22 cellular contexts compared by ENCODE assay signal in the genomic region with DNA sequence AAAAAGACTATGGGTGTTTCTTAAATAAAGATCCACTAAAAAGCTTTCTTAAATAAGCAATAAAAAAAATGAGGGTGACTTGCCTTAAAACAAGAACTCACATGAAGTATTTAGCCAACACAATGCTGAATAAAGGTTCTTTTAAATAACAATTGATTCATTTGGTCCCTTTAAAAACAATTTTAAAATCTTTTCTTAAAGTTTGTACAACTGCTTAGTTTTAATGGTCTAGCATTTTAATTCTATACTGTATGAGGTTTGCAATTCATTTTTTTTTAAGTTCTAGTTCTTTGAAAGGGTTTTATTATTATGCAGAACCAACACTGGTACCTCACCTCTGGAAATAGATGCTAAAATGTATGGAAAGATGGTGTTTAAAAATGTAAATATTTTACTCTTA.
A peak's percentile ranks its signal among the peaks of the same experiment; 100 is the strongest.
DNase-seq lines count a peak whose midpoint lies in the region; ATAC-seq and TF ChIP-seq lines count a peak whose summit lies in the region.
"Had no signal": no experiment of that assay in that cellular context is flagged by ENCODE, and none has a peak within 500 bp of the region (broad histone marks: within the 10 kb centered on the region; RNA-seq: fewer than 3 reads in every experiment).

No MANE protein-coding gene starts in this region.

- H3K4me1 ChIP-seq in GM23338 (ENCODE audit: insufficient read depth) (peaks cover 46% of the 10 kb centered on the region), hepatocyte (ENCODE audit: insufficient read depth) (no peaks in the 10 kb centered on the region), smooth muscle cell (ENCODE audit: low read depth) (no peaks in the 10 kb centered on the region), upper lobe of left lung (no peaks in the 10 kb centered on the region)
- H3K4me1 ChIP-seq in CD4-positive, alpha-beta memory T cell (ENCODE audit: insufficient read depth, low read length), result no peaks in the 10 kb centered on the region
- H3K4me1 ChIP-seq: BLaER1 treated with 17β-estradiol and CSF1 and Interleukin-3, amounts not matched to agents 10 nM and 100 nM had no signal

- H2AFZ ChIP-seq in GM23338 (no peak overlapping the region), hepatocyte (peak overlapping the region; percentile 13), smooth muscle cell (ENCODE audit: low read depth) (peak overlapping the region; percentile 47)

- H3K4me1 Mint-ChIP-seq in GM23338, result peaks cover 22% of the 10 kb centered on the region
- no peaks in the 10 kb centered on the region for H3K4me1 Mint-ChIP-seq in CD4-positive, alpha-beta memory T cell
- H3K4me1 Mint-ChIP-seq: B cell; CD8-positive, alpha-beta memory T cell had no signal

- H3K9me2 ChIP-seq in GM23338 (ENCODE audit: insufficient read depth), result no peaks in the 10 kb centered on the region; the same call in 1 of the 2 replicates
- no peaks in the 10 kb centered on the region for H3K9me2 ChIP-seq in hepatocyte (replicated peaks; ENCODE audit: insufficient read depth)

- no peaks in the 10 kb centered on the region for H4K20me1 ChIP-seq in GM23338 (replicated peaks; ENCODE audit: insufficient read depth)
- H4K20me1 ChIP-seq in hepatocyte (ENCODE audit: insufficient read depth, poor library complexity, severe bottlenecking), result no peaks in the 10 kb centered on the region
- no peaks in the 10 kb centered on the region for H4K20me1 ChIP-seq in smooth muscle cell (ENCODE audit: low read depth)
- H4K20me1 ChIP-seq: BLaER1 treated with 17β-estradiol and CSF1 and Interleukin-3, amounts not matched to agents 10 nM and 100 nM had no signal

- no peak overlapping the region for H3K27ac Mint-ChIP-seq in GM23338
- H3K27ac Mint-ChIP-seq in CD4-positive, alpha-beta memory T cell, result no peak overlapping the region
- H3K27ac Mint-ChIP-seq: B cell; CD4-positive, alpha-beta T cell; CD8-positive, alpha-beta memory T cell had no signal

- intact Hi-C loops in CD4-positive, alpha-beta memory T cell (cut with micrococcal nuclease), result no loop called here

- H3K4me3 ChIP-seq in GM23338, result no peak overlapping the region
- no peak overlapping the region for H3K4me3 ChIP-seq in hepatocyte
- no peak overlapping the region for H3K4me3 ChIP-seq in smooth muscle cell
- no peak overlapping the region for H3K4me3 ChIP-seq in upper lobe of left lung
- no peak overlapping the region for H3K4me3 ChIP-seq in CD4-positive, alpha-beta memory T cell (ENCODE audit: low read length in 2 of 2)
- H3K4me3 ChIP-seq: BLaER1 treated with 17β-estradiol and CSF1 and Interleukin-3, amounts not matched to agents 10 nM and 100 nM; GM12878 had no signal

- no peaks in the 10 kb centered on the region for H3K79me2 ChIP-seq in GM23338 (replicated peaks; ENCODE audit: insufficient read depth)
- H3K79me2 ChIP-seq in hepatocyte, result no peaks in the 10 kb centered on the region
- H3K79me2 ChIP-seq in smooth muscle cell (ENCODE audit: low read depth), result no peaks in the 10 kb centered on the region

- 0 out of 2 replicates have a peak overlapping the region, but pooled peaks have one; percentile 1 for H3K27ac ChIP-seq in GM23338 (ENCODE audit: low read depth)
- no peak overlapping the region for H3K27ac ChIP-seq in hepatocyte
- H3K27ac ChIP-seq in smooth muscle cell (ENCODE audit: low read depth), result no peak overlapping the region
- H3K27ac ChIP-seq in upper lobe of left lung, result no peak overlapping the region
- H3K27ac ChIP-seq in CD4-positive, alpha-beta memory T cell (ENCODE audit: low read depth, low read length), result no peak overlapping the region
- H3K27ac ChIP-seq: BLaER1 treated with 17β-estradiol and CSF1 and Interleukin-3, amounts not matched to agents 10 nM and 100 nM; C4-2B had no signal

- H3K4me2 ChIP-seq in GM23338 (peak overlapping the region; percentile 15), hepatocyte (no peak overlapping the region), smooth muscle cell (no peak overlapping the region)
- H3K4me2 ChIP-seq: BLaER1 treated with 17β-estradiol and CSF1 and Interleukin-3, amounts not matched to agents 10 nM and 100 nM had no signal

- TF ChIP-seq CTCF in GM23338 (conservative IDR thresholded peaks at IDR 0.05; ENCODE audit: low read depth in 2 of 2), result no peak
- TF ChIP-seq CTCF in hepatocyte (IDR thresholded peaks at IDR 0.05; ENCODE audit: poor library complexity), result no peak
- no peak for TF ChIP-seq CTCF in smooth muscle cell (IDR thresholded peaks at IDR 0.05; ENCODE audit: borderline replicate concordance, insufficient read depth, poor library complexity, severe bottlenecking)
- no peak for TF ChIP-seq CTCF in upper lobe of left lung (IDR thresholded peaks at IDR 0.05)

- no peak for TF ChIP-seq POLR2A in upper lobe of left lung (IDR thresholded peaks at IDR 0.05)

- CTCF ChIA-PET in CD4-positive, alpha-beta memory T cell (lab: Charles Lee; ENCODE audit: partially characterized antibody), result no interaction called here

- no peak for DNase-seq in GM23338 (ENCODE audit: low spot score)
- DNase-seq in hepatocyte (ENCODE audit: low spot score), result no peak
- DNase-seq in smooth muscle cell (lab: John Stamatoyannopoulos, UW; ENCODE audit: unreplicated experiment), result no peak
- DNase-seq in upper lobe of left lung, result no peak
- DNase-seq in NCI-H82 treated with DMSO at 0.1 percent for 48 hours (lab: John Stamatoyannopoulos, UW; ENCODE audit: unreplicated experiment), result no peak
- DNase-seq in CD4-positive, alpha-beta memory T cell, result no peak
- DNase-seq: 8988T; AML-193; CD4-positive, alpha-beta T cell; CD8-positive, alpha-beta memory T cell; COR-L47; DMS 273 treated with DMSO at 0.1 percent for 48 hours; DMS153; DMS53; DMS79; DND-41; EL; GDM1 had no signal

- POLR2A ChIA-PET in CD4-positive, alpha-beta memory T cell (lab: Charles Lee; ENCODE audit: partially characterized antibody), result no interaction called here

- H3K27me3 ChIP-seq in GM23338 (ENCODE audit: insufficient read depth) (no peaks in the 10 kb centered on the region), hepatocyte (no peaks in the 10 kb centered on the region), smooth muscle cell (ENCODE audit: low read depth) (no peaks in the 10 kb centered on the region), upper lobe of left lung (no peaks in the 10 kb centered on the region)
- H3K27me3 ChIP-seq in CD4-positive, alpha-beta memory T cell (ENCODE audit: insufficient read depth, low read length), result no peaks in the 10 kb centered on the region
- H3K27me3 ChIP-seq: BLaER1 treated with 17β-estradiol and CSF1 and Interleukin-3, amounts not matched to agents 10 nM and 100 nM had no signal

- peaks cover 11% of the 10 kb centered on the region; the same call in 2 of the 3 replicates for H3K9me3 Mint-ChIP-seq in GM23338
- peaks cover 0 to 7% (median 0%) of the 10 kb centered on the region in 8 donors for H3K9me3 Mint-ChIP-seq in CD4-positive, alpha-beta memory T cell

- peaks cover 6% of the 10 kb centered on the region for H3K27me3 Mint-ChIP-seq in GM23338 (ENCODE audit: insufficient read depth, low read depth, poor library complexity)
- no peaks in the 10 kb centered on the region for H3K27me3 Mint-ChIP-seq in CD4-positive, alpha-beta memory T cell
- H3K27me3 Mint-ChIP-seq: B cell; CD4-positive, alpha-beta T cell; CD8-positive, alpha-beta memory T cell had no signal

- ATAC-seq in GM23338 (no peak), upper lobe of left lung (ENCODE audit: low FRiP score in 2 of 2) (no peak)
- ATAC-seq: GM12878 had no signal

- H3K4me3 Mint-ChIP-seq in GM23338, result no peak overlapping the region
- H3K4me3 Mint-ChIP-seq in CD4-positive, alpha-beta memory T cell, result no peak overlapping the region
- H3K4me3 Mint-ChIP-seq: B cell; CD4-positive, alpha-beta T cell; CD8-positive, alpha-beta memory T cell had no signal

- H3K36me3 Mint-ChIP-seq in GM23338 (ENCODE audit: low read depth), result peaks cover 20% of the 10 kb centered on the region
- no peaks in the 10 kb centered on the region for H3K36me3 Mint-ChIP-seq in CD4-positive, alpha-beta memory T cell
- H3K36me3 Mint-ChIP-seq: CD8-positive, alpha-beta memory T cell had no signal

- H3K36me3 ChIP-seq in GM23338 (ENCODE audit: insufficient read depth) (no peaks in the 10 kb centered on the region), hepatocyte (replicated peaks; ENCODE audit: insufficient read depth, low read depth) (no peaks in the 10 kb centered on the region), smooth muscle cell (ENCODE audit: low read depth) (no peaks in the 10 kb centered on the region), upper lobe of left lung (no peaks in the 10 kb centered on the region)
- H3K36me3 ChIP-seq in CD4-positive, alpha-beta memory T cell (ENCODE audit: insufficient read depth, low read length), result no peaks in the 10 kb centered on the region
- H3K36me3 ChIP-seq: BLaER1 treated with 17β-estradiol and CSF1 and Interleukin-3, amounts not matched to agents 10 nM and 100 nM had no signal

- H3K9ac ChIP-seq in smooth muscle cell (ENCODE audit: low read depth), result no peak overlapping the region
- H3K9ac ChIP-seq: BLaER1 treated with 17β-estradiol and CSF1 and Interleukin-3, amounts not matched to agents 10 nM and 100 nM had no signal

- no peaks in the 10 kb centered on the region for H3F3A ChIP-seq in GM23338 (replicated peaks; ENCODE audit: low read depth)
- no peaks in the 10 kb centered on the region for H3F3A ChIP-seq in smooth muscle cell (ENCODE audit: low read depth)

- H3K9me3 ChIP-seq in hepatocyte (ENCODE audit: low read depth) (no peaks in the 10 kb centered on the region), smooth muscle cell (replicated peaks; ENCODE audit: low read depth) (no peaks in the 10 kb centered on the region), upper lobe of left lung (no peaks in the 10 kb centered on the region)
- no peaks in the 10 kb centered on the region for H3K9me3 ChIP-seq in CD4-positive, alpha-beta memory T cell (ENCODE audit: control insufficient read depth in 1 of 2, low read length in 2 of 2)

- no peak for TF ChIP-seq EP300 in upper lobe of left lung (IDR thresholded peaks at IDR 0.05)

TF ChIP-seq in GM23338, 12 proteins besides CTCF, POLR2A, EP300 and RAD21 (continues in another document):
- TF ChIP-seq EZH2phosphoT487 (IDR thresholded peaks at IDR 0.05; ENCODE audit: unreplicated experiment), result no peak
- no peak for TF ChIP-seq EZH2 (IDR thresholded peaks at IDR 0.05; ENCODE audit: low read depth, unreplicated experiment)
